15 cellular contexts compared by ENCODE assay signal in the genomic region with DNA sequence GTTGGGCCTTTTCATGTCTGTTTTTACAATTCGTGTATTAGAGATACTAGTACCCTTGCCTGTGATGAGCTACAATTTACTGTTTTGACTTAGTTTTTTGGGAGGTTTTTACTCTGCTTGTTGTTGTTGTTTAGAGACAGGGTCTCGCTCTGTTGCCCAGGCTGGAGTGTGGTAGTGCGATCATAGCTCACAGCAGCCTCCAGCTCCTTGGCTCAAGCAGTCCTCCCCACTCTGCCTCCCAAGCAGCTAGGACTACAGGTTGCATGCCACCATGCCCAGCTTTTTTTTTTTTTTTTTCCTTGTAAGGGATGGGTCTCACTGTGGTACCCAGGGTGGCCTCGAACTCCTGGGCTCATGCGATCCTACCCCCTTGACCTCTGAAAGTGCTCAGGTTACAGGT. TPM values are rescaled to one million over a fixed set of nuclear protein-coding genes. Genes with fewer than 3 reads are reported as not detected.
A peak's percentile ranks its signal among the peaks of the same experiment; 100 is the strongest.
DNase-seq lines count a peak whose midpoint lies in the region; ATAC-seq and TF ChIP-seq lines count a peak whose summit lies in the region.
"Had no signal": no experiment of that assay in that cellular context is flagged by ENCODE, and none has a peak within 500 bp of the region (broad histone marks: within the 10 kb centered on the region; RNA-seq: fewer than 3 reads in every experiment).

No MANE protein-coding gene starts in this region.

- H3K27me3 Mint-ChIP-seq in activated naive CD8-positive, alpha-beta T cell treated with anti-CD3 and anti-CD28 coated beads, Interleukin-2, amount 10 ng/mL, durations not matched to agents 7 days and 5 days = no peaks in the 10 kb centered on the region
- H3K27me3 Mint-ChIP-seq in activated naive CD8-positive, alpha-beta T cell treated with anti-CD3 and anti-CD28 coated beads, Interleukin-2, amount 50 U/mL, for 24 hours = no peaks in the 10 kb centered on the region
- H3K27me3 Mint-ChIP-seq in CD4-positive, CD25-positive, alpha-beta regulatory T cell = no peaks in the 10 kb centered on the region
- H3K27me3 Mint-ChIP-seq in WTC11 (ENCODE audit: low read depth) = no peaks in the 10 kb centered on the region

- H3K27ac Mint-ChIP-seq in activated naive CD8-positive, alpha-beta T cell treated with anti-CD3 and anti-CD28 coated beads, Interleukin-2, amount 10 ng/mL, durations not matched to agents 7 days and 5 days = peak overlapping the region; percentile 54
- no peak overlapping the region for H3K27ac Mint-ChIP-seq in activated naive CD8-positive, alpha-beta T cell treated with anti-CD3 and anti-CD28 coated beads, Interleukin-2, amount 50 U/mL, for 24 hours
- peak overlapping the region in 2 of 3 donors; percentile 5 for H3K27ac Mint-ChIP-seq in CD4-positive, CD25-positive, alpha-beta regulatory T cell
- peak overlapping the region; percentile 11; the same call in 1 of the 2 replicates for H3K27ac Mint-ChIP-seq in WTC11

- peaks cover 29% of the 10 kb centered on the region for H3K36me3 Mint-ChIP-seq in activated naive CD8-positive, alpha-beta T cell treated with anti-CD3 and anti-CD28 coated beads, Interleukin-2, amount 10 ng/mL, durations not matched to agents 7 days and 5 days
- H3K36me3 Mint-ChIP-seq in activated naive CD8-positive, alpha-beta T cell treated with anti-CD3 and anti-CD28 coated beads, Interleukin-2, amount 50 U/mL, for 24 hours (ENCODE audit: low read depth) = peaks cover 56% of the 10 kb centered on the region
- peaks cover 19% of the 10 kb centered on the region for H3K36me3 Mint-ChIP-seq in CD4-positive, CD25-positive, alpha-beta regulatory T cell
- H3K36me3 Mint-ChIP-seq in WTC11 = peaks cover 39% of the 10 kb centered on the region

- TF ChIP-seq CTCF in WTC11 (IDR thresholded peaks at IDR 0.05) = no peak

- H3K4me2 ChIP-seq in neuronal stem cell (ENCODE audit: insufficient read depth, low read length, poor library complexity, severe bottlenecking) = no peak overlapping the region
- H3K4me2 ChIP-seq: BLaER1 had no signal

- H3K9me3 Mint-ChIP-seq in activated naive CD8-positive, alpha-beta T cell treated with anti-CD3 and anti-CD28 coated beads, Interleukin-2, amount 10 ng/mL, durations not matched to agents 7 days and 5 days = no peaks in the 10 kb centered on the region
- no peaks in the 10 kb centered on the region for H3K9me3 Mint-ChIP-seq in activated naive CD8-positive, alpha-beta T cell treated with anti-CD3 and anti-CD28 coated beads, Interleukin-2, amount 50 U/mL, for 24 hours
- H3K9me3 Mint-ChIP-seq in CD4-positive, CD25-positive, alpha-beta regulatory T cell = no peaks in the 10 kb centered on the region
- H3K9me3 Mint-ChIP-seq in WTC11 = no peaks in the 10 kb centered on the region

- H3K9me3 ChIP-seq in CD4-positive, CD25-positive, alpha-beta regulatory T cell (ENCODE audit: control insufficient read depth in 2 of 2, low read length in 2 of 2) = no peaks in the 10 kb centered on the region
- H3K9me3 ChIP-seq in neuronal stem cell (replicated peaks in 1 of 2; ENCODE audit: control insufficient read depth in 2 of 2, insufficient read depth in 1 of 2, low read depth in 1 of 2, low read length in 2 of 2) = no peaks in the 10 kb centered on the region
- H3K9me3 ChIP-seq: BLaER1 had no signal

- CTCF ChIA-PET in WTC11 (lab: Charles Lee) = no interaction called here

- no peak overlapping the region for H3K27ac ChIP-seq in CD4-positive, CD25-positive, alpha-beta regulatory T cell (ENCODE audit: insufficient read depth, low read length, poor library complexity, severe bottlenecking)
- H3K27ac ChIP-seq in neuronal stem cell (replicated peaks; ENCODE audit: low read length) = no peak overlapping the region
- H3K27ac ChIP-seq: BLaER1, GM23248, HL-60 had no signal

- H2BK15ac ChIP-seq in neuronal stem cell (ENCODE audit: low read length) = no peak overlapping the region

- no peak overlapping the region for H4K8ac ChIP-seq in neuronal stem cell (ENCODE audit: low read depth, low read length)

- H3K4me1 Mint-ChIP-seq in activated naive CD8-positive, alpha-beta T cell treated with anti-CD3 and anti-CD28 coated beads, Interleukin-2, amount 10 ng/mL, durations not matched to agents 7 days and 5 days = peaks cover 2% of the 10 kb centered on the region
- H3K4me1 Mint-ChIP-seq in activated naive CD8-positive, alpha-beta T cell treated with anti-CD3 and anti-CD28 coated beads, Interleukin-2, amount 50 U/mL, for 24 hours = no peaks in the 10 kb centered on the region
- H3K4me1 Mint-ChIP-seq in CD4-positive, CD25-positive, alpha-beta regulatory T cell = peaks cover 0 to 9% (median 5%) of the 10 kb centered on the region in 4 donors
- H3K4me1 Mint-ChIP-seq in WTC11 = 0 out of 2 replicates have a peak, but pooled peaks cover 2% of the 10 kb centered on the region

- peaks cover 29% of the 10 kb centered on the region for H3K36me3 ChIP-seq in CD4-positive, CD25-positive, alpha-beta regulatory T cell (ENCODE audit: control insufficient read depth, insufficient read depth, low read length)
- peaks cover 9 to 91% of the 10 kb centered on the region in 2 donors for H3K36me3 ChIP-seq in neuronal stem cell (replicated peaks in 1 of 2; ENCODE audit: control insufficient read depth in 2 of 2, insufficient read depth in 2 of 2, low read length in 2 of 2)

- no peak overlapping the region for H3K4me3 Mint-ChIP-seq in activated naive CD8-positive, alpha-beta T cell treated with anti-CD3 and anti-CD28 coated beads, Interleukin-2, amount 10 ng/mL, durations not matched to agents 7 days and 5 days
- H3K4me3 Mint-ChIP-seq in activated naive CD8-positive, alpha-beta T cell treated with anti-CD3 and anti-CD28 coated beads, Interleukin-2, amount 50 U/mL, for 24 hours = no peak overlapping the region
- no peak overlapping the region for H3K4me3 Mint-ChIP-seq in CD4-positive, CD25-positive, alpha-beta regulatory T cell
- no peak overlapping the region for H3K4me3 Mint-ChIP-seq in WTC11

- no peaks in the 10 kb centered on the region for H3K79me1 ChIP-seq in neuronal stem cell (ENCODE audit: low read depth, low read length)

- no peak overlapping the region for H3K9ac ChIP-seq in neuronal stem cell (ENCODE audit: low read depth, low read length, poor library complexity)
- H3K9ac ChIP-seq: BLaER1, GM23248 had no signal

- no CpG with 5 or more reads among the region's 5 CpGs for WGBS in neuronal stem cell (ENCODE audit: extremely low coverage in 2 of 2, insufficient read length in 2 of 2, insufficient replicate concordance in 1 of 2), 2 donors

- no peak overlapping the region for H3K18ac ChIP-seq in neuronal stem cell (ENCODE audit: low read length)

- H2BK12ac ChIP-seq in neuronal stem cell (ENCODE audit: low read length) = no peak overlapping the region

- no peak for DNase-seq in activated naive CD8-positive, alpha-beta T cell treated with anti-CD3 and anti-CD28 coated beads, Interleukin-2, amount 10 ng/mL, durations not matched to agents 7 days and 5 days
- no peak for DNase-seq in activated naive CD8-positive, alpha-beta T cell treated with anti-CD3 and anti-CD28 coated beads, Interleukin-2, amount 50 U/mL, for 24 hours
- DNase-seq in CD4-positive, CD25-positive, alpha-beta regulatory T cell = no peak
- DNase-seq in WTC11 (ENCODE audit: low spot score) (no peak), neuronal stem cell (ENCODE audit: low spot score) (no peak), amygdala (lab: John Stamatoyannopoulos, UW) (no peak)
- DNase-seq: 8988T, AML-193, DMS53, GF-D8, GM23248 had no signal

- H3K4me1 ChIP-seq in CD4-positive, CD25-positive, alpha-beta regulatory T cell (ENCODE audit: control insufficient read depth, insufficient read depth, low read length, poor library complexity, severe bottlenecking) = no peaks in the 10 kb centered on the region
- no peaks in the 10 kb centered on the region for H3K4me1 ChIP-seq in neuronal stem cell (ENCODE audit: control insufficient read depth in 2 of 2, insufficient read depth in 1 of 2, low read depth in 1 of 2, low read length in 2 of 2)
- H3K4me1 ChIP-seq: BLaER1 had no signal

- no peak overlapping the region for H4K91ac ChIP-seq in neuronal stem cell (ENCODE audit: low read depth, low read length, poor library complexity)

- POLR2A ChIA-PET in activated naive CD8-positive, alpha-beta T cell treated with anti-CD3 and anti-CD28 coated beads, Interleukin-2, amount 10 ng/mL, durations not matched to agents 7 days and 5 days (lab: Charles Lee) = interaction anchor here (0.5 to 0.6 kb wide), 2 partner anchors 17 to 31 kb away, joined by 3 to 4 read pairs; no protein-coding TSS in a partner anchor
- POLR2A ChIA-PET in WTC11 (lab: Charles Lee) = interaction anchor here (0.6 kb wide), 1 partner anchor 135 kb away, joined by 3 read pairs; no protein-coding TSS in a partner anchor

- no peaks in the 10 kb centered on the region for H3K27me3 ChIP-seq in CD4-positive, CD25-positive, alpha-beta regulatory T cell (ENCODE audit: control insufficient read depth, insufficient read depth, low read length)
- no peaks in the 10 kb centered on the region for H3K27me3 ChIP-seq in neuronal stem cell (ENCODE audit: control insufficient read depth in 3 of 3, insufficient read depth in 3 of 3, low read depth in 1 of 3, low read length in 3 of 3)
- H3K27me3 ChIP-seq: BLaER1 had no signal

- no peak overlapping the region for H3K4me3 ChIP-seq in CD4-positive, CD25-positive, alpha-beta regulatory T cell (ENCODE audit: low read depth, low read length)
- no peak overlapping the region for H3K4me3 ChIP-seq in neuronal stem cell (ENCODE audit: low read length in 2 of 2)
- H3K4me3 ChIP-seq: BLaER1, GM23248 had no signal

- H2AFZ ChIP-seq in neuronal stem cell (ENCODE audit: low read length) = no peak overlapping the region
- H2AFZ ChIP-seq: GM23248 had no signal

- ATAC-seq in activated naive CD8-positive, alpha-beta T cell treated with anti-CD3 and anti-CD28 coated beads, Interleukin-2, amount 10 ng/mL, durations not matched to agents 7 days and 5 days (ENCODE audit: low read depth) = no peak
- no peak for ATAC-seq in activated naive CD8-positive, alpha-beta T cell treated with anti-CD3 and anti-CD28 coated beads, Interleukin-2, amount 50 U/mL, for 24 hours
- ATAC-seq in CD4-positive, CD25-positive, alpha-beta regulatory T cell (ENCODE audit: low read depth in 2 of 2) = no peak
- ATAC-seq in WTC11 (no peak), GM21737 (IDR thresholded peaks at IDR 0.05; ENCODE audit: unreplicated experiment) (no peak)
- ATAC-seq: HCT116 had no signal

- H3K23ac ChIP-seq in neuronal stem cell (ENCODE audit: low read depth, low read length, poor library complexity) = peak overlapping the region; percentile 31

- no peak overlapping the region for H3K4ac ChIP-seq in neuronal stem cell (ENCODE audit: low read length)

- H3K14ac ChIP-seq in neuronal stem cell (ENCODE audit: low read length) = no peak overlapping the region

- no peak overlapping the region for H2AK5ac ChIP-seq in neuronal stem cell (ENCODE audit: low read depth, low read length)

- H2BK5ac ChIP-seq in neuronal stem cell (ENCODE audit: low read length) = no peak overlapping the region

- no peak overlapping the region for H2BK120ac ChIP-seq in neuronal stem cell (ENCODE audit: low read depth, low read length)

RNA-seq across cellular contexts. Expression of gene DIP2B, which starts 52.0 kb away (rescaled TPM):
- total RNA-seq in activated naive CD8-positive, alpha-beta T cell treated with anti-CD3 and anti-CD28 coated beads, Interleukin-2, amount 10 ng/mL, durations not matched to agents 7 days and 5 days = 10 to 100 TPM; 19.5 to 21.3 TPM
- total RNA-seq in CD4-positive, CD25-positive, alpha-beta regulatory T cell = 47.5 TPM
- 10 to 100 TPM; 12.2 to 19.0 (median 14.8) TPM for polyA plus RNA-seq in CD4-positive, CD25-positive, alpha-beta regulatory T cell
- 20.6 to 26.1 TPM (median 22.0 TPM) in 3 replicates for total RNA-seq in WTC11 (2021)
- 10.1 TPM for polyA plus RNA-seq in neuronal stem cell (2013, experiment 1 of 2)
- 11.0 TPM for polyA plus RNA-seq in neuronal stem cell (2013, experiment 2 of 2)

RNA-seq across cellular contexts. Expression of gene LARP4, which starts 52.1 kb away (rescaled TPM):
- total RNA-seq in activated naive CD8-positive, alpha-beta T cell treated with anti-CD3 and anti-CD28 coated beads, Interleukin-2, amount 10 ng/mL, durations not matched to agents 7 days and 5 days = 10 to 100 TPM; 39.6 to 40.6 TPM
- 35.1 TPM for total RNA-seq in CD4-positive, CD25-positive, alpha-beta regulatory T cell
- 10 to 100 TPM; 13.7 to 18.5 (median 15.1) TPM for polyA plus RNA-seq in CD4-positive, CD25-positive, alpha-beta regulatory T cell
- 64.3 to 73.9 TPM (median 73.0 TPM) in 3 replicates for total RNA-seq in WTC11 (2021)
- 26.8 TPM for polyA plus RNA-seq in neuronal stem cell (2013, experiment 1 of 2)
- 26.7 TPM for polyA plus RNA-seq in neuronal stem cell (2013, experiment 2 of 2)

RNA-seq across cellular contexts. Expression of gene FAM186A, which starts 56.4 kb away (rescaled TPM):
- not detected for total RNA-seq in activated naive CD8-positive, alpha-beta T cell treated with anti-CD3 and anti-CD28 coated beads, Interleukin-2, amount 10 ng/mL, durations not matched to agents 7 days and 5 days
- total RNA-seq in CD4-positive, CD25-positive, alpha-beta regulatory T cell = not detected
- not detected for polyA plus RNA-seq in CD4-positive, CD25-positive, alpha-beta regulatory T cell
- total RNA-seq in WTC11 (2021) = not detected in 3 replicates
- not detected for polyA plus RNA-seq in neuronal stem cell (2013, experiment 1 of 2)
- polyA plus RNA-seq in neuronal stem cell (2013, experiment 2 of 2) = not detected
- total RNA-seq: GM23248 had no signal
- polyA plus RNA-seq: GM23248 had no signal
